Comparison of ENCODE assay signal across 16 cellular contexts in genomic region chr14:104054222-104054905, GRCh38. TPM values are rescaled to one million over a fixed set of nuclear protein-coding genes. Genes with fewer than 3 reads are reported as not detected.
DNase-seq lines count a peak whose midpoint lies in the region; ATAC-seq and TF ChIP-seq lines count a peak whose summit lies in the region.
"Had no signal": no experiment of that assay in that cellular context is flagged by ENCODE, and none has a peak within 500 bp of the region (broad histone marks: within the 10 kb centered on the region; RNA-seq: fewer than 3 reads in every experiment).

No MANE protein-coding gene starts in this region.

- TF ChIP-seq EP300 in esophagus muscularis mucosa (IDR thresholded peaks at IDR 0.05): no peak

- H3K4me3 ChIP-seq in breast epithelium (no peak overlapping the region), esophagus muscularis mucosa (no peak overlapping the region), neuronal stem cell (ENCODE audit: low read length in 2 of 2) (no peak overlapping the region), testis (no peak overlapping the region), esophagus squamous epithelium (no peak overlapping the region)
- H3K4me3 ChIP-seq: BLaER1 had no signal

- H3K4ac ChIP-seq in neuronal stem cell (ENCODE audit: low read length): no peak overlapping the region

- H2BK120ac ChIP-seq in neuronal stem cell (ENCODE audit: low read depth, low read length): no peak overlapping the region

- H3K9me3 ChIP-seq in breast epithelium (no peaks in the 10 kb centered on the region), esophagus muscularis mucosa (no peaks in the 10 kb centered on the region), neuronal stem cell (replicated peaks in 1 of 2; ENCODE audit: control insufficient read depth in 2 of 2, insufficient read depth in 1 of 2, low read depth in 1 of 2, low read length in 2 of 2) (no peaks in the 10 kb centered on the region), testis (no peaks in the 10 kb centered on the region), esophagus squamous epithelium (no peaks in the 10 kb centered on the region)
- H3K9me3 ChIP-seq: BLaER1 had no signal

- CTCF ChIA-PET in MCF 10A (lab: Yijun Ruan, JAX): no interaction called here
- CTCF ChIA-PET in activated CD4-positive, alpha-beta memory T cell treated with anti-CD3 and anti-CD28 coated beads, Interleukin-2, amount 10 ng/mL, durations not matched to agents 7 days and 5 days (lab: Charles Lee): interaction anchor here (1.2 to 1.3 kb wide), 2 partner anchors 24 to 246 kb away, joined by 3 read pairs; no protein-coding TSS in a partner anchor

- TF ChIP-seq POLR2A in breast epithelium (IDR thresholded peaks at IDR 0.05) (no peak), esophagus muscularis mucosa (IDR thresholded peaks at IDR 0.05; ENCODE audit: low read depth) (no peak), testis (IDR thresholded peaks at IDR 0.05) (no peak), esophagus squamous epithelium (IDR thresholded peaks at IDR 0.05) (no peak)

- intact Hi-C loops in MCF 10A (cut with micrococcal nuclease) (no loop called here), breast epithelium (cut with DNase I; ENCODE audit: low total_unique reads) (no loop called here), esophagus muscularis mucosa (cut with DNase I) (no loop called here), testis (cut with DNase I; ENCODE audit: low total_unique reads) (no loop called here), esophagus squamous epithelium (cut with DNase I) (no loop called here)

- H4K91ac ChIP-seq in neuronal stem cell (ENCODE audit: low read depth, low read length, poor library complexity): peak overlapping the region; percentile 75

- no peaks in the 10 kb centered on the region for H3K9me3 Mint-ChIP-seq in MCF 10A (ENCODE audit: unreplicated experiment)
- H3K9me3 Mint-ChIP-seq in stimulated activated memory B cell treated with anti-CD40 and anti-IgM and Interleukin-4, amounts not matched to agents 10 μg/mL and 1 μg/mL and 100 μg/mL, for 72 hours: no peaks in the 10 kb centered on the region
- no peaks in the 10 kb centered on the region for H3K9me3 Mint-ChIP-seq in activated CD4-positive, alpha-beta memory T cell treated with anti-CD3 and anti-CD28 coated beads, Interleukin-2, amount 10 ng/mL, durations not matched to agents 7 days and 5 days
- H3K9me3 Mint-ChIP-seq: HFFc6 had no signal

- H3K36me3 ChIP-seq in breast epithelium: no peaks in the 10 kb centered on the region
- no peaks in the 10 kb centered on the region for H3K36me3 ChIP-seq in esophagus muscularis mucosa
- no peaks in the 10 kb centered on the region for H3K36me3 ChIP-seq in neuronal stem cell (replicated peaks in 1 of 2; ENCODE audit: control insufficient read depth in 2 of 2, insufficient read depth in 2 of 2, low read length in 2 of 2)
- no peaks in the 10 kb centered on the region for H3K36me3 ChIP-seq in testis (ENCODE audit: low read depth, missing control alignments)
- H3K36me3 ChIP-seq in esophagus squamous epithelium: no peaks in the 10 kb centered on the region
- H3K36me3 ChIP-seq: BLaER1 had no signal

- H2BK15ac ChIP-seq in neuronal stem cell (ENCODE audit: low read length): peak overlapping the region; percentile 49

- no peak overlapping the region for H2BK5ac ChIP-seq in neuronal stem cell (ENCODE audit: low read length)

- H3K36me3 Mint-ChIP-seq in MCF 10A (ENCODE audit: insufficient read depth, unreplicated experiment): no peaks in the 10 kb centered on the region
- no peaks in the 10 kb centered on the region for H3K36me3 Mint-ChIP-seq in stimulated activated memory B cell treated with anti-CD40 and anti-IgM and Interleukin-4, amounts not matched to agents 10 μg/mL and 1 μg/mL and 100 μg/mL, for 72 hours
- H3K36me3 Mint-ChIP-seq in activated CD4-positive, alpha-beta memory T cell treated with anti-CD3 and anti-CD28 coated beads, Interleukin-2, amount 10 ng/mL, durations not matched to agents 7 days and 5 days (ENCODE audit: low read depth): no peaks in the 10 kb centered on the region

- H3K27ac Mint-ChIP-seq in MCF 10A (ENCODE audit: low read depth, unreplicated experiment): peak overlapping the region; percentile 16
- H3K27ac Mint-ChIP-seq in stimulated activated memory B cell treated with anti-CD40 and anti-IgM and Interleukin-4, amounts not matched to agents 10 μg/mL and 1 μg/mL and 100 μg/mL, for 72 hours: no peak overlapping the region
- no peak overlapping the region for H3K27ac Mint-ChIP-seq in activated CD4-positive, alpha-beta memory T cell treated with anti-CD3 and anti-CD28 coated beads, Interleukin-2, amount 10 ng/mL, durations not matched to agents 7 days and 5 days
- H3K27ac Mint-ChIP-seq: HFFc6 had no signal

- H3K18ac ChIP-seq in neuronal stem cell (ENCODE audit: low read length): peak overlapping the region; percentile 88

- no peaks in the 10 kb centered on the region for H3K27me3 Mint-ChIP-seq in MCF 10A (ENCODE audit: insufficient read depth, unreplicated experiment)
- H3K27me3 Mint-ChIP-seq in stimulated activated memory B cell treated with anti-CD40 and anti-IgM and Interleukin-4, amounts not matched to agents 10 μg/mL and 1 μg/mL and 100 μg/mL, for 72 hours: peaks cover 27% of the 10 kb centered on the region
- H3K27me3 Mint-ChIP-seq in activated CD4-positive, alpha-beta memory T cell treated with anti-CD3 and anti-CD28 coated beads, Interleukin-2, amount 10 ng/mL, durations not matched to agents 7 days and 5 days: peaks cover 27% of the 10 kb centered on the region

- H3K79me1 ChIP-seq in neuronal stem cell (ENCODE audit: low read depth, low read length): no peaks in the 10 kb centered on the region

- peaks cover 7% of the 10 kb centered on the region for H3K4me1 Mint-ChIP-seq in MCF 10A (ENCODE audit: insufficient read depth, unreplicated experiment)
- no peaks in the 10 kb centered on the region for H3K4me1 Mint-ChIP-seq in stimulated activated memory B cell treated with anti-CD40 and anti-IgM and Interleukin-4, amounts not matched to agents 10 μg/mL and 1 μg/mL and 100 μg/mL, for 72 hours
- H3K4me1 Mint-ChIP-seq in activated CD4-positive, alpha-beta memory T cell treated with anti-CD3 and anti-CD28 coated beads, Interleukin-2, amount 10 ng/mL, durations not matched to agents 7 days and 5 days: no peaks in the 10 kb centered on the region

- no peak overlapping the region for H3K9ac ChIP-seq in neuronal stem cell (ENCODE audit: low read depth, low read length, poor library complexity)
- H3K9ac ChIP-seq: BLaER1 had no signal

- no peak overlapping the region for H4K8ac ChIP-seq in neuronal stem cell (ENCODE audit: low read depth, low read length)

- H2AFZ ChIP-seq in neuronal stem cell (ENCODE audit: low read length): no peak overlapping the region

- H3K14ac ChIP-seq in neuronal stem cell (ENCODE audit: low read length): peak overlapping the region; percentile 98

- no peak overlapping the region for H3K4me2 ChIP-seq in neuronal stem cell (ENCODE audit: insufficient read depth, low read length, poor library complexity, severe bottlenecking)
- H3K4me2 ChIP-seq: BLaER1 had no signal

- H2BK12ac ChIP-seq in neuronal stem cell (ENCODE audit: low read length): no peak overlapping the region

- POLR2A ChIA-PET in MCF 10A (lab: Yijun Ruan, JAX): interaction anchor here (0.6 kb wide), 1 partner anchor 16 kb away, joined by 3 read pairs; no protein-coding TSS in a partner anchor
- POLR2A ChIA-PET in activated CD4-positive, alpha-beta memory T cell treated with anti-CD3 and anti-CD28 coated beads, Interleukin-2, amount 10 ng/mL, durations not matched to agents 7 days and 5 days (lab: Charles Lee): no interaction called here

- peak overlapping the region; percentile 59 for H3K23ac ChIP-seq in neuronal stem cell (ENCODE audit: low read depth, low read length, poor library complexity)

- WGBS in esophagus muscularis mucosa: 86% methylated on average over 16 of the region's 16 CpGs
- WGBS in neuronal stem cell (ENCODE audit: extremely low coverage in 2 of 2, insufficient read length in 2 of 2, insufficient replicate concordance in 1 of 2), 2 donors: no CpG with 5 or more reads among the region's 16 CpGs
- 80 to 83% methylated on average over 11 to 16 of the region's 16 CpGs for WGBS in testis, 2 donors
- WGBS in esophagus squamous epithelium, 2 donors: 76 to 83% methylated on average over 10 to 14 of the region's 16 CpGs

- peak; percentile 40 for ATAC-seq in stimulated activated memory B cell treated with anti-CD40 and anti-IgM and Interleukin-4, amounts not matched to agents 10 μg/mL and 1 μg/mL and 100 μg/mL, for 72 hours

- no peak overlapping the region for H3K27ac ChIP-seq in breast epithelium
- no peak overlapping the region for H3K27ac ChIP-seq in esophagus muscularis mucosa (replicated peaks in 1 of 4)
- H3K27ac ChIP-seq in neuronal stem cell (replicated peaks; ENCODE audit: low read length): no peak overlapping the region
- no peak overlapping the region for H3K27ac ChIP-seq in testis
- H3K27ac ChIP-seq in esophagus squamous epithelium: no peak overlapping the region
- H3K27ac ChIP-seq: BLaER1 had no signal

- H3K4me3 Mint-ChIP-seq in MCF 10A (ENCODE audit: unreplicated experiment): no peak overlapping the region
- H3K4me3 Mint-ChIP-seq in stimulated activated memory B cell treated with anti-CD40 and anti-IgM and Interleukin-4, amounts not matched to agents 10 μg/mL and 1 μg/mL and 100 μg/mL, for 72 hours: no peak overlapping the region
- no peak overlapping the region for H3K4me3 Mint-ChIP-seq in activated CD4-positive, alpha-beta memory T cell treated with anti-CD3 and anti-CD28 coated beads, Interleukin-2, amount 10 ng/mL, durations not matched to agents 7 days and 5 days
- H3K4me3 Mint-ChIP-seq: HFFc6 had no signal

- H3K27me3 ChIP-seq in breast epithelium (peaks cover 0 to 8% of the 10 kb centered on the region in 2 donors), esophagus muscularis mucosa (no peaks in the 10 kb centered on the region), neuronal stem cell (ENCODE audit: control insufficient read depth in 3 of 3, insufficient read depth in 3 of 3, low read depth in 1 of 3, low read length in 3 of 3) (peaks cover 0 to 15% (median 0%) of the 10 kb centered on the region in 3 experiments), testis (no peaks in the 10 kb centered on the region), esophagus squamous epithelium (peaks cover 0 to 36% (median 0%) of the 10 kb centered on the region in 4 donors)
- H3K27me3 ChIP-seq: BLaER1 had no signal

- DNase-seq in MCF 10A (ENCODE audit: unreplicated experiment) (no peak), breast epithelium (ENCODE audit: low spot score in 2 of 2) (no peak), esophagus muscularis mucosa (ENCODE audit: extremely low spot score) (peak; percentile 68), neuronal stem cell (ENCODE audit: low spot score) (no peak), testis (no peak), esophagus squamous epithelium (lab: John Stamatoyannopoulos, UW) (no peak)
- DNase-seq in activated CD4-positive, alpha-beta memory T cell treated with anti-CD3 and anti-CD28 coated beads, Interleukin-2, amount 10 ng/mL, durations not matched to agents 7 days and 5 days: no peak
- DNase-seq: 8988T, AML-193, DMS53, GF-D8, GOT3, HCEC 1CT, HFFc6 had no signal

- H3K4me1 ChIP-seq in breast epithelium: no peaks in the 10 kb centered on the region
- peaks cover 0 to 8% (median 5%) of the 10 kb centered on the region in 4 donors for H3K4me1 ChIP-seq in esophagus muscularis mucosa
- H3K4me1 ChIP-seq in neuronal stem cell (ENCODE audit: control insufficient read depth in 2 of 2, insufficient read depth in 1 of 2, low read depth in 1 of 2, low read length in 2 of 2): no peaks in the 10 kb centered on the region
- H3K4me1 ChIP-seq in testis: no peaks in the 10 kb centered on the region
- no peaks in the 10 kb centered on the region for H3K4me1 ChIP-seq in esophagus squamous epithelium

- no TSS peak for BruUV-seq in MCF 10A (replicated peaks; lab: Mats Ljungman, UMichigan)

- H2AK5ac ChIP-seq in neuronal stem cell (ENCODE audit: low read depth, low read length): peak overlapping the region; percentile 63

- no peak for TF ChIP-seq CTCF in MCF 10A (IDR thresholded peaks at IDR 0.05; ENCODE audit: unreplicated experiment)
- TF ChIP-seq CTCF in breast epithelium (IDR thresholded peaks at IDR 0.05): no peak
- no peak for TF ChIP-seq CTCF in esophagus muscularis mucosa (IDR thresholded peaks at IDR 0.05)
- no peak for TF ChIP-seq CTCF in testis (IDR thresholded peaks at IDR 0.05)
- no peak for TF ChIP-seq CTCF in esophagus squamous epithelium (IDR thresholded peaks at IDR 0.05)

RNA-seq across cellular contexts. Expression of gene ASPG, which starts 31.1 kb away (rescaled TPM):
- total RNA-seq in MCF 10A (2022) (0.05 and 0.12 TPM in 2 replicates), breast epithelium (under 1 TPM in 2 of 3 donors, not detected in 1; 0.15 to 0.33 TPM), esophagus muscularis mucosa (under 1 TPM in 3 of 4 donors, not detected in 1; 0.33 to 0.75 (median 0.45) TPM), testis (1 to 10 TPM; 2.7 to 3.7 TPM), esophagus squamous epithelium (10 to 100 TPM; 12.2 to 78.2 (median 40.8) TPM)
- polyA plus RNA-seq in neuronal stem cell (2013, experiment 1 of 2): 0.10 TPM
- polyA plus RNA-seq in neuronal stem cell (2013, experiment 2 of 2): 0.12 TPM
- 3.3 TPM for polyA plus RNA-seq in testis (ENCODE audit: insufficient read depth, low read depth, low replicate concordance)
- not detected for total RNA-seq in activated CD4-positive, alpha-beta memory T cell treated with anti-CD3 and anti-CD28 coated beads, Interleukin-2, amount 10 ng/mL, durations not matched to agents 7 days and 5 days
- total RNA-seq: HFFc6 had no signal
